Comparison of ENCODE assay signal across 8 cellular contexts in genomic region chr5:154940375-154940771, GRCh38. TPM values are rescaled to one million over a fixed set of nuclear protein-coding genes. Genes with fewer than 3 reads are reported as not detected.
DNase-seq lines count a peak whose midpoint lies in the region; ATAC-seq and TF ChIP-seq lines count a peak whose summit lies in the region.

No MANE protein-coding gene starts in this region.

- H3K27me3 ChIP-seq in left ventricle myocardium inferior (ENCODE audit: low read depth) (no peaks in the 10 kb centered on the region), brain microvascular endothelial cell (replicated peaks) (no peaks in the 10 kb centered on the region), vagina (no peaks in the 10 kb centered on the region)

- peak overlapping the region; percentile 98 for H3K27ac Mint-ChIP-seq in mesothelial cell of epicardium

- peaks cover 72% of the 10 kb centered on the region for H3K4me1 ChIP-seq in left ventricle myocardium inferior
- peaks cover 43% of the 10 kb centered on the region for H3K4me1 ChIP-seq in vagina

- no peak for TF ChIP-seq POLR2A in vagina (IDR thresholded peaks at IDR 0.05)

- no peaks in the 10 kb centered on the region for H3K9me3 Mint-ChIP-seq in mesothelial cell of epicardium

- ATAC-seq in left ventricle myocardium superior: no peak
- no peak for ATAC-seq in GM18868 (IDR thresholded peaks at IDR 0.05; ENCODE audit: unreplicated experiment)

- in situ Hi-C loops in brain microvascular endothelial cell (cut with HindIII; ENCODE audit: low pct_ligation_motif_present, low sequenced_read_pairs): no loop called here

- peak overlapping the region; percentile 86 for H3K27ac ChIP-seq in left ventricle myocardium inferior (replicated peaks)
- H3K27ac ChIP-seq in brain microvascular endothelial cell: peak overlapping the region; percentile 12
- H3K27ac ChIP-seq in vagina: peak overlapping the region; percentile 43

- intact Hi-C loops in left ventricle myocardium inferior (cut with micrococcal nuclease) (no loop called here), left ventricle myocardium superior (cut with micrococcal nuclease) (no loop called here), vagina (cut with DNase I) (no loop called here)

- peaks cover 4% of the 10 kb centered on the region for H3K36me3 Mint-ChIP-seq in mesothelial cell of epicardium

- H3K4me3 Mint-ChIP-seq in mesothelial cell of epicardium: peak overlapping the region; percentile 98

- H3K4me3 ChIP-seq in left ventricle myocardium inferior: peak overlapping the region; percentile 85
- peak overlapping the region; percentile 92 for H3K4me3 ChIP-seq in brain microvascular endothelial cell (ENCODE audit: low read depth, low read length)
- H3K4me3 ChIP-seq in vagina: peak overlapping the region; percentile 57 to 61

- DNase-seq in left ventricle myocardium inferior: no peak
- no peak for DNase-seq in left ventricle myocardium superior
- DNase-seq in brain microvascular endothelial cell: no peak
- no peak for DNase-seq in mesothelial cell of epicardium (ENCODE audit: low spot score in 2 of 2, unreplicated experiment in 2 of 2)
- DNase-seq in vagina (ENCODE audit: extremely low spot score in 2 of 2): no peak
- no peak for DNase-seq in NCI-H187 (lab: John Stamatoyannopoulos, UW)
- DNase-seq in GM20000 (ENCODE audit: low spot score): no peak

- H3K36me3 ChIP-seq in left ventricle myocardium inferior (peaks cover 13% of the 10 kb centered on the region), brain microvascular endothelial cell (replicated peaks) (no peaks in the 10 kb centered on the region), vagina (no peaks in the 10 kb centered on the region)

- H3K27me3 Mint-ChIP-seq in mesothelial cell of epicardium (ENCODE audit: low read depth): no peaks in the 10 kb centered on the region

- TF ChIP-seq CTCF in left ventricle myocardium inferior (IDR thresholded peaks at IDR 0.05; ENCODE audit: borderline replicate concordance): no peak
- TF ChIP-seq CTCF in brain microvascular endothelial cell (IDR thresholded peaks at IDR 0.05; ENCODE audit: low read depth, low read length, missing control alignments): no peak
- no peak for TF ChIP-seq CTCF in mesothelial cell of epicardium (IDR thresholded peaks at IDR 0.05; ENCODE audit: unreplicated experiment)
- no peak for TF ChIP-seq CTCF in vagina (IDR thresholded peaks at IDR 0.05)
- no peak for TF ChIP-seq CTCF in GM20000 (IDR thresholded peaks at IDR 0.05; ENCODE audit: extremely low read depth, missing control alignments)

- H3K9me3 ChIP-seq in left ventricle myocardium inferior (replicated peaks): no peaks in the 10 kb centered on the region
- H3K9me3 ChIP-seq in vagina: no peaks in the 10 kb centered on the region

- H3K4me1 Mint-ChIP-seq in mesothelial cell of epicardium: peaks cover 32% of the 10 kb centered on the region

RNA-seq across cellular contexts. Expression of gene MRPL22, which starts 0.5 kb away (rescaled TPM):
- total RNA-seq in left ventricle myocardium inferior: 78.4 TPM
- total RNA-seq in left ventricle myocardium superior: 79.1 TPM
- total RNA-seq in mesothelial cell of epicardium: 36.0 to 46.4 TPM (median 41.7 TPM) in 3 replicates
- total RNA-seq in vagina: 24.8 TPM

RNA-seq across cellular contexts. Expression of gene GEMIN5, which starts 2.4 kb away (rescaled TPM):
- total RNA-seq in left ventricle myocardium inferior (14.0 TPM), left ventricle myocardium superior (14.9 TPM), mesothelial cell of epicardium (21.9 to 25.0 TPM (median 22.0 TPM) in 3 replicates), vagina (12.8 TPM)

Comparison
In these comparisons a context has a peak if more than half of its experiments do, and no peak if none do; other contexts are left out.
1. H3K27ac ChIP-seq: peak in every context shown above with its lines; median percentile 86 in left ventricle myocardium inferior; 43 in vagina; 12 in brain microvascular endothelial cell.